23 cellular contexts compared by ENCODE assay signal in genomic region chr15:92614791-92615785, GRCh38. TPM values are rescaled to one million over a fixed set of nuclear protein-coding genes. Genes with fewer than 3 reads are reported as not detected.
DNase-seq lines count a peak whose midpoint lies in the region; ATAC-seq and TF ChIP-seq lines count a peak whose summit lies in the region.
"Had no signal": no experiment of that assay in that cellular context is flagged by ENCODE, and none has a peak within 500 bp of the region (broad histone marks: within the 10 kb centered on the region; RNA-seq: fewer than 3 reads in every experiment).

No MANE protein-coding gene starts in this region.

- H3K27me3 Mint-ChIP-seq in MCF 10A (ENCODE audit: insufficient read depth, unreplicated experiment), result no peaks in the 10 kb centered on the region
- H3K27me3 Mint-ChIP-seq: activated naive CD8-positive, alpha-beta T cell; naive thymus-derived CD4-positive, alpha-beta T cell had no signal

- H3K9me3 Mint-ChIP-seq in MCF 10A (ENCODE audit: unreplicated experiment), result no peaks in the 10 kb centered on the region
- H3K9me3 Mint-ChIP-seq: activated T-cell treated with anti-CD3 and anti-CD28 coated beads, Interleukin-2, amount 50 U/mL, for 4 hours; naive thymus-derived CD4-positive, alpha-beta T cell; WTC11 had no signal

- H3K9me3 ChIP-seq in breast epithelium, result no peaks in the 10 kb centered on the region
- no peaks in the 10 kb centered on the region for H3K9me3 ChIP-seq in Peyer's patch
- H3K9me3 ChIP-seq in left lung, result no peaks in the 10 kb centered on the region
- H3K9me3 ChIP-seq in upper lobe of right lung, result no peaks in the 10 kb centered on the region
- H3K9me3 ChIP-seq: ovary, uterus had no signal

- H3K4me1 ChIP-seq in breast epithelium (no peaks in the 10 kb centered on the region), Peyer's patch (peaks cover 0 to 10% (median 0%) of the 10 kb centered on the region in 4 donors), left lung (peaks cover 19 to 25% of the 10 kb centered on the region in 2 donors), upper lobe of right lung (peaks cover 10% of the 10 kb centered on the region)
- H3K4me1 ChIP-seq: foreskin keratinocyte had no signal

- H3K36me3 ChIP-seq in breast epithelium (no peaks in the 10 kb centered on the region), Peyer's patch (no peaks in the 10 kb centered on the region), left lung (no peaks in the 10 kb centered on the region), upper lobe of right lung (no peaks in the 10 kb centered on the region)
- H3K36me3 ChIP-seq: ovary, uterus had no signal

- no peak for TF ChIP-seq CTCF in breast epithelium (IDR thresholded peaks at IDR 0.05)
- TF ChIP-seq CTCF in MCF 10A (IDR thresholded peaks at IDR 0.05; ENCODE audit: unreplicated experiment), result no peak
- no peak for TF ChIP-seq CTCF in Peyer's patch (IDR thresholded peaks at IDR 0.05)
- no peak for TF ChIP-seq CTCF in left lung (IDR thresholded peaks at IDR 0.05)
- no peak for TF ChIP-seq CTCF in upper lobe of right lung (IDR thresholded peaks at IDR 0.05)

- H3K4me3 ChIP-seq in breast epithelium (no peak overlapping the region), Peyer's patch (no peak overlapping the region), left lung (no peak overlapping the region), upper lobe of right lung (no peak overlapping the region)
- H3K4me3 ChIP-seq: ovary, PC-9, uterus had no signal

- POLR2A ChIA-PET in MCF 10A (lab: Yijun Ruan, JAX), result no interaction called here

- H3K27ac ChIP-seq in breast epithelium, result peak overlapping the region; percentile 69 to 83
- no peak overlapping the region for H3K27ac ChIP-seq in Peyer's patch
- H3K27ac ChIP-seq in left lung, result peak overlapping the region; percentile 41 to 65
- peak overlapping the region; percentile 42 for H3K27ac ChIP-seq in upper lobe of right lung
- H3K27ac ChIP-seq: foreskin keratinocyte, ovary, PC-9 had no signal

- TF ChIP-seq POLR2A in breast epithelium (IDR thresholded peaks at IDR 0.05), result no peak
- no peak for TF ChIP-seq POLR2A in Peyer's patch (IDR thresholded peaks at IDR 0.05)

- no peak overlapping the region for H3K4me3 Mint-ChIP-seq in MCF 10A (ENCODE audit: unreplicated experiment)
- H3K4me3 Mint-ChIP-seq: activated CD8-positive, alpha-beta T cell treated with anti-CD3 and anti-CD28 coated beads, Interleukin-2, amount 10 ng/mL, durations not matched to agents 7 days and 5 days; activated naive CD8-positive, alpha-beta T cell; activated T-cell treated with anti-CD3 and anti-CD28 coated beads, Interleukin-2, amount 50 U/mL, for 4 hours; CD14-positive monocyte; naive thymus-derived CD4-positive, alpha-beta T cell; WTC11 had no signal

- CTCF ChIA-PET in MCF 10A (lab: Yijun Ruan, JAX), result interaction anchor here (0.6 kb wide), 2 partner anchors 290 to 1313 kb away, joined by 3 read pairs; no protein-coding TSS in a partner anchor

- no TSS peak for BruUV-seq in MCF 10A (replicated peaks; lab: Mats Ljungman, UMichigan)

- H3K4me1 Mint-ChIP-seq in MCF 10A (ENCODE audit: insufficient read depth, unreplicated experiment), result peaks cover 9% of the 10 kb centered on the region
- H3K4me1 Mint-ChIP-seq: CD14-positive monocyte; naive thymus-derived CD4-positive, alpha-beta T cell had no signal

- H3K27me3 ChIP-seq in breast epithelium (no peaks in the 10 kb centered on the region), Peyer's patch (no peaks in the 10 kb centered on the region), left lung (no peaks in the 10 kb centered on the region), upper lobe of right lung (no peaks in the 10 kb centered on the region)
- H3K27me3 ChIP-seq: foreskin keratinocyte, ovary, uterus had no signal

- intact Hi-C loops in breast epithelium (cut with DNase I; ENCODE audit: low total_unique reads), result loop anchor here (10.0 kb wide), 1 partner anchor 50 kb away; no protein-coding TSS in a partner anchor
- intact Hi-C loops in MCF 10A (cut with micrococcal nuclease), result loop anchor here (10.0 kb wide), 1 partner anchor 100 kb away; no protein-coding TSS in a partner anchor
- intact Hi-C loops in left lung (cut with DNase I), result no loop called here
- intact Hi-C loops in upper lobe of right lung (cut with DNase I), result no loop called here

- DNase-seq in breast epithelium (ENCODE audit: low spot score in 2 of 2), result peak; percentile 34 to 48
- DNase-seq in MCF 10A (ENCODE audit: unreplicated experiment), result no peak
- peak in 2 of 3 donors; percentile 35 to 40 for DNase-seq in Peyer's patch
- no peak for DNase-seq in left lung
- DNase-seq in upper lobe of right lung, result peak; percentile 43
- DNase-seq in activated CD4-positive, alpha-beta T cell treated with anti-CD3 and anti-CD28 coated beads for 48 hours, result no peak
- DNase-seq: activated CD8-positive, alpha-beta T cell treated with anti-CD3 and anti-CD28 coated beads, Interleukin-2, amount 10 ng/mL, durations not matched to agents 7 days and 5 days; activated T-cell treated with anti-CD3 and anti-CD28 coated beads, Interleukin-2, amount 50 U/mL, for 4 hours; foreskin keratinocyte; KG1; kidney; mesenchymal stem cell; naive thymus-derived CD4-positive, alpha-beta T cell; NCI-H2081 treated with DMSO at 0.1 percent for 48 hours; NCI-H82; PC-9 had no signal

- H3K27ac Mint-ChIP-seq in MCF 10A (ENCODE audit: low read depth, unreplicated experiment), result no peak overlapping the region
- H3K27ac Mint-ChIP-seq: activated CD8-positive, alpha-beta T cell treated with anti-CD3 and anti-CD28 coated beads, Interleukin-2, amount 10 ng/mL, durations not matched to agents 7 days and 5 days; activated naive CD8-positive, alpha-beta T cell; CD14-positive monocyte; naive thymus-derived CD4-positive, alpha-beta T cell; WTC11 had no signal

- peak; percentile 34 for ATAC-seq in left lung
- peak; percentile 43 for ATAC-seq in upper lobe of right lung
- ATAC-seq in GM18873 (IDR thresholded peaks at IDR 0.05; ENCODE audit: low FRiP score, unreplicated experiment), result no peak
- no peak for ATAC-seq in GM19397 (IDR thresholded peaks at IDR 0.05; ENCODE audit: unreplicated experiment)
- ATAC-seq: activated CD8-positive, alpha-beta T cell treated with anti-CD3 and anti-CD28 coated beads, Interleukin-2, amount 10 ng/mL, durations not matched to agents 7 days and 5 days; activated T-cell treated with anti-CD3 and anti-CD28 coated beads, Interleukin-2, amount 50 U/mL, for 4 hours; foreskin keratinocyte; naive thymus-derived CD4-positive, alpha-beta T cell; WTC11 had no signal

- H3K36me3 Mint-ChIP-seq in MCF 10A (ENCODE audit: insufficient read depth, unreplicated experiment), result peaks cover 11% of the 10 kb centered on the region
- H3K36me3 Mint-ChIP-seq: activated naive CD8-positive, alpha-beta T cell; CD14-positive monocyte; WTC11 had no signal

RNA-seq across cellular contexts. Expression of gene FAM174B, which starts 40.5 kb away (rescaled TPM):
- total RNA-seq in breast epithelium (10 to 100 TPM in 2 of 3 donors, 1 to 10 TPM in 1; 4.3 to 34.7 (median 20.6) TPM), MCF 10A (2022) (3.5 and 6.5 TPM in 2 replicates), Peyer's patch (10 to 100 TPM in 2 of 4 donors, 1 to 10 TPM in 2; 9.0 to 14.0 (median 11.4) TPM), left lung (10 to 100 TPM; 42.8 to 66.3 TPM), upper lobe of right lung (62.9 TPM)

Comparison
In these comparisons a context has a peak if more than half of its experiments do, and no peak if none do; other contexts are left out.
1. DNase-seq: peak in breast epithelium (2 of 2), Peyer's patch (2 of 3) and upper lobe of right lung (single experiment); none in MCF 10A (single experiment), left lung (0 of 2) and activated CD4-positive, alpha-beta T cell treated with anti-CD3 and anti-CD28 coated beads for 48 hours (single experiment).
2. H3K27ac ChIP-seq: peak in breast epithelium (2 of 2), left lung (2 of 2) and upper lobe of right lung (single experiment); none in Peyer's patch (0 of 4).
3. ATAC-seq: peak in left lung (single experiment) and upper lobe of right lung (single experiment); none in GM18873 (single experiment) and GM19397 (single experiment).
4. intact Hi-C loops: an anchor here in breast epithelium (10.0 kb wide) and MCF 10A (10.0 kb wide); none called in left lung and upper lobe of right lung.